1 cellular context compared by ENCODE assay signal in genomic region chr11:77779935-77780334, GRCh38.
TF ChIP-seq lines count a peak whose summit lies in the region.

No MANE protein-coding gene starts in this region.

TF ChIP-seq in A549, 52 proteins besides CTCF, POLR2A, EP300 and RAD21 (continued from another document):
- TF ChIP-seq REST (IDR thresholded peaks at IDR 0.05) (peak; percentile 91), EHF (CRISPR knock-in tag; IDR thresholded peaks at IDR 0.05) (0 out of 2 replicates have a peak, but pooled peaks have one; percentile 57), ZSCAN20 (CRISPR knock-in tag; IDR thresholded peaks at IDR 0.05) (0 out of 2 replicates have a peak, but pooled peaks have one; percentile 41)
TF ChIP-seq in A549: peak in this region for 6.
